25 cellular contexts compared by ENCODE assay signal in the genomic region with DNA sequence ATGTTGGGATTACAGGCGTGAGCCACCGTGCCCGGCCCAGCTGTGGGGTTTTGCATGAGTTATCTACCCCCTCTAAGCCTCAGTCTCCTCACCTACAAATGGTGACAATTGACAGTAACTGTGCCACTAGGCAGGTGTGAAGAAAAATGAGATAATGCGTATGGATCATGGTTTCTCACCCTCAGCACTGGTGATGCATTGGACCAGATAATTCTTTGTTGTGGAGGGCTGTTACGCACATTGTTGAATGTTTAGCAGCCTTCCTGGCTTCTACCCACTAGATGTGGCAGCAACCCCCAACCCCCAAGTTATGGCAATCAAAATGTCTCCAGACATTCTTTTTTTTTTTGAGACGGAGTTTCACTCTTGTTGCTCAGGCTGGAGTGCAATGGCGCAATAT.
"Had no signal": no experiment of that assay in that cellular context is flagged by ENCODE, and none has a peak within 500 bp of the region (broad histone marks: within the 10 kb centered on the region; RNA-seq: fewer than 3 reads in every experiment).

No MANE protein-coding gene starts in this region.

- H3K27me3 Mint-ChIP-seq: activated CD4-positive, alpha-beta memory T cell treated with anti-CD3 and anti-CD28 coated beads, Interleukin-2, amount 10 ng/mL, durations not matched to agents 7 days and 5 days; activated CD4-positive, alpha-beta T cell treated with anti-CD3 and anti-CD28 coated beads for 36 hours; activated naive CD8-positive, alpha-beta T cell had no signal

- H3K27ac Mint-ChIP-seq: activated CD4-positive, alpha-beta memory T cell treated with anti-CD3 and anti-CD28 coated beads, Interleukin-2, amount 10 ng/mL, durations not matched to agents 7 days and 5 days; activated CD4-positive, alpha-beta T cell treated with anti-CD3 and anti-CD28 coated beads for 36 hours; activated naive CD4-positive, alpha-beta T cell treated with anti-CD3 and anti-CD28 coated beads for 36 hours; activated naive CD8-positive, alpha-beta T cell had no signal

- H3K36me3 ChIP-seq: breast epithelium, WERI-Rb-1 had no signal

- H3K9me3 ChIP-seq: breast epithelium had no signal

- ATAC-seq: activated CD4-positive, alpha-beta T cell treated with anti-CD3 and anti-CD28 coated beads for 36 hours; Panc1; Right ventricle myocardium inferior had no signal

- H3K4me3 Mint-ChIP-seq: activated CD4-positive, alpha-beta memory T cell treated with anti-CD3 and anti-CD28 coated beads, Interleukin-2, amount 10 ng/mL, durations not matched to agents 7 days and 5 days; activated CD4-positive, alpha-beta T cell treated with anti-CD3 and anti-CD28 coated beads for 36 hours; activated naive CD4-positive, alpha-beta T cell treated with anti-CD3 and anti-CD28 coated beads for 36 hours; activated naive CD8-positive, alpha-beta T cell had no signal

- H3K4me1 ChIP-seq: breast epithelium had no signal

- H3K27me3 ChIP-seq: breast epithelium had no signal

- H3K27ac ChIP-seq: breast epithelium, SK-N-MC, WERI-Rb-1 had no signal

- DNase-seq: activated CD4-positive, alpha-beta memory T cell treated with anti-CD3 and anti-CD28 coated beads, Interleukin-2, amount 10 ng/mL, durations not matched to agents 7 days and 5 days; activated CD4-positive, alpha-beta T cell treated with anti-CD3 and anti-CD28 coated beads for 36 hours; activated CD4-positive, alpha-beta T cell treated with anti-CD3 and anti-CD28 coated beads, Interleukin-2, amount 50 U/mL, for 1 hour; activated naive CD4-positive, alpha-beta T cell treated with anti-CD3 and anti-CD28 coated beads for 36 hours; activated T-cell treated with anti-CD3 and anti-CD28 coated beads for 4 hours; aorta; caudate nucleus; KG1; MV-4-11; NCI-H1092 treated with DMSO at 0.1 percent for 48 hours; NCI-H1417 treated with DMSO at 0.1 percent for 48 hours; NCI-H1694; NCI-H2029; NCI-H345; NCI-H510A; NCI-H526 treated with DMSO at 0.1 percent for 48 hours; NK-92 treated with Interleukin-12 subunit alpha and Interleukin-12 subunit beta, amount 100 ng/mL, for 24 hours; OCI-M1; T-helper 1 cell; WERI-Rb-1 had no signal

- H3K4me3 ChIP-seq: breast epithelium, SK-N-MC had no signal
